15 cellular contexts compared by ENCODE assay signal in genomic region chr20:52340036-52340634, GRCh38.
DNase-seq lines count a peak whose midpoint lies in the region; ATAC-seq lines count a peak whose summit lies in the region.
"Had no signal": no experiment of that assay in that cellular context is flagged by ENCODE, and none has a peak within 500 bp of the region (broad histone marks: within the 10 kb centered on the region; RNA-seq: fewer than 3 reads in every experiment).

No MANE protein-coding gene starts in this region.

- no peak overlapping the region for H3K14ac ChIP-seq in neuronal stem cell (ENCODE audit: low read length)

- H2AK5ac ChIP-seq in neuronal stem cell (ENCODE audit: low read depth, low read length) = no peak overlapping the region

- peaks cover 1% of the 10 kb centered on the region for H3K9me3 ChIP-seq in adipocyte (ENCODE audit: control insufficient read depth, low read length)
- H3K9me3 ChIP-seq in neuronal stem cell (replicated peaks in 1 of 2; ENCODE audit: control insufficient read depth in 2 of 2, insufficient read depth in 1 of 2, low read depth in 1 of 2, low read length in 2 of 2) = no peaks in the 10 kb centered on the region
- H3K9me3 ChIP-seq: neutrophil had no signal

- no peaks in the 10 kb centered on the region for H3K79me1 ChIP-seq in neuronal stem cell (ENCODE audit: low read depth, low read length)

- H2AFZ ChIP-seq in neuronal stem cell (ENCODE audit: low read length) = peak overlapping the region; percentile 86

- no peak overlapping the region for H3K9ac ChIP-seq in adipocyte (ENCODE audit: low read length)
- H3K9ac ChIP-seq in neuronal stem cell (ENCODE audit: low read depth, low read length, poor library complexity) = no peak overlapping the region

- H2BK12ac ChIP-seq in neuronal stem cell (ENCODE audit: low read length) = no peak overlapping the region

- H3K4me2 ChIP-seq in neuronal stem cell (ENCODE audit: insufficient read depth, low read length, poor library complexity, severe bottlenecking) = no peak overlapping the region

- H3K4me3 ChIP-seq in adipocyte (ENCODE audit: low read length) = no peak overlapping the region
- peak overlapping the region in 1 of 2 donors; percentile 48 for H3K4me3 ChIP-seq in neuronal stem cell (ENCODE audit: low read length in 2 of 2)
- H3K4me3 ChIP-seq: cardiac muscle cell had no signal

- H3K36me3 ChIP-seq in adipocyte (ENCODE audit: control insufficient read depth, insufficient read depth, low read length, severe bottlenecking) (no peaks in the 10 kb centered on the region), neuronal stem cell (replicated peaks in 1 of 2; ENCODE audit: control insufficient read depth in 2 of 2, insufficient read depth in 2 of 2, low read length in 2 of 2) (no peaks in the 10 kb centered on the region)
- H3K36me3 ChIP-seq: cardiac muscle cell, neutrophil had no signal

- H4K91ac ChIP-seq in neuronal stem cell (ENCODE audit: low read depth, low read length, poor library complexity) = no peak overlapping the region

- H3K27me3 ChIP-seq in adipocyte (replicated peaks; ENCODE audit: control insufficient read depth, insufficient read depth, low read length) = peaks cover 11% of the 10 kb centered on the region
- H3K27me3 ChIP-seq in neuronal stem cell (ENCODE audit: control insufficient read depth in 3 of 3, insufficient read depth in 3 of 3, low read depth in 1 of 3, low read length in 3 of 3) = no peaks in the 10 kb centered on the region
- H3K27me3 ChIP-seq: cardiac muscle cell, neutrophil had no signal

- H2BK120ac ChIP-seq in neuronal stem cell (ENCODE audit: low read depth, low read length) = no peak overlapping the region

- H3K4ac ChIP-seq in neuronal stem cell (ENCODE audit: low read length) = no peak overlapping the region

- H3K4me1 ChIP-seq in adipocyte (ENCODE audit: control insufficient read depth, insufficient read depth, low read length) = no peaks in the 10 kb centered on the region
- H3K4me1 ChIP-seq in neuronal stem cell (ENCODE audit: control insufficient read depth in 2 of 2, insufficient read depth in 1 of 2, low read depth in 1 of 2, low read length in 2 of 2) = no peaks in the 10 kb centered on the region

- H3K27ac ChIP-seq in neuronal stem cell (replicated peaks; ENCODE audit: low read length) (no peak overlapping the region), caudate nucleus (ENCODE audit: low read depth, low read length) (no peak overlapping the region)
- H3K27ac ChIP-seq: cardiac muscle cell, neutrophil, RWPE1 had no signal

- H3K23ac ChIP-seq in neuronal stem cell (ENCODE audit: low read depth, low read length, poor library complexity) = no peak overlapping the region

- H2BK15ac ChIP-seq in neuronal stem cell (ENCODE audit: low read length) = no peak overlapping the region

- ATAC-seq in HG03280 (IDR thresholded peaks at IDR 0.05; ENCODE audit: unreplicated experiment) = no peak

- WGBS in neuronal stem cell (ENCODE audit: extremely low coverage in 2 of 2, insufficient read length in 2 of 2, insufficient replicate concordance in 1 of 2), 2 donors = no CpG with 5 or more reads among the region's 4 CpGs

- peak; percentile 4 for DNase-seq in NCI-H2196 (lab: John Stamatoyannopoulos, UW; ENCODE audit: unreplicated experiment)
- DNase-seq in NCI-H2196 treated with DMSO at 0.1 percent for 48 hours (lab: John Stamatoyannopoulos, UW; ENCODE audit: unreplicated experiment) = no peak
- DNase-seq in NCI-H2227 (lab: John Stamatoyannopoulos, UW; ENCODE audit: unreplicated experiment) = peak; percentile 86
- peak; percentile 0 for DNase-seq in adipocyte (ENCODE audit: low read depth)
- DNase-seq in neuronal stem cell (ENCODE audit: low spot score) = no peak
- no peak for DNase-seq in caudate nucleus (lab: John Stamatoyannopoulos, UW)
- no peak for DNase-seq in MV-4-11 (lab: John Stamatoyannopoulos, UW)
- DNase-seq: activated CD4-positive, alpha-beta T cell treated with anti-CD3 and anti-CD28 coated beads for 1 hour; activated effector memory CD4-positive, alpha-beta T cell treated with Interleukin-2 at 50 U/mL for 16 hours; H7; NCI-H1105 had no signal

- H2BK5ac ChIP-seq in neuronal stem cell (ENCODE audit: low read length) = no peak overlapping the region

- no peak overlapping the region for H3K18ac ChIP-seq in neuronal stem cell (ENCODE audit: low read length)

- no peak overlapping the region for H4K8ac ChIP-seq in neuronal stem cell (ENCODE audit: low read depth, low read length)

Comparison
In these comparisons a context has a peak if more than half of its experiments do, and no peak if none do; other contexts are left out.
1. DNase-seq: peak in NCI-H2196 (single experiment), NCI-H2227 (single experiment) and adipocyte (single experiment); none in NCI-H2196 treated with DMSO at 0.1 percent for 48 hours (single experiment), neuronal stem cell (single experiment), caudate nucleus (0 of 61) and MV-4-11 (single experiment).